Comparison of ENCODE assay signal across 8 cellular contexts in the genomic region with DNA sequence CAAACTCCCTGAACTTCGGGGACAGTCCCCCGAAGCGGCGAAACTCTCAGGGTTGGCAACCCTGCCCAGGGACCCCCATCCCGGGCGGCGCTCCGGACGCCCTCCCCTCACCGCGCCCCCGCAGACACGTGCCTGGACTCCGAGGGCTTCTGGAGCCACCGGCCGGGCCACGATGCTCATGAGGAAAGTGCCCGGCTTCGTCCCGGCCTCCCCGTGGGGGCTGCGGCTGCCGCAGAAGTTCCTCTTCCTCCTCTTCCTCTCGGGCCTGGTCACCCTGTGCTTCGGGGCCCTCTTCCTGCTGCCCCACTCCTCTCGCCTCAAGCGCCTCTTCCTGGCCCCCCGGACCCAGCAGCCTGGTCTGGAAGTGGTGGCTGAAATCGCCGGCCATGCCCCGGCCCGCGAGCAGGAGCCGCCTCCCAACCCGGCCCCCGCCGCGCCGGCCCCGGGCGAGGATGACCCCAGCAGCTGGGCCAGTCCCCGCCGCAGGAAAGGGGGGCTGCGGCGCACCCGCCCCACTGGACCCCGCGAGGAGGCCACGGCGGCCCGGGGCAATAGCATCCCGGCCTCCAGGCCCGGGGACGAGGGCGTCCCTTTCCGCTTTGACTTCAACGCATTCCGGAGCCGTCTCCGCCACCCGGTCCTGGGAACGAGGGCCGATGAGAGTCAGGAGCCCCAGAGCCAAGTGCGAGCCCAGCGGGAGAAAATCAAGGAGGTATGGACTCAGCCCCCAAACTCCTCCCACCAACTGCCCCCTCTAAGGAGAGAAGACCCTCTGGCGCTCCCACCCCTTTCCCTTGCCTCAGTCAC. TPM values are rescaled to one million over a fixed set of nuclear protein-coding genes. Genes with fewer than 3 reads are reported as not detected.
DNase-seq lines count a peak whose midpoint lies in the region; ATAC-seq lines count a peak whose summit lies in the region.

No MANE protein-coding gene starts in this region.

- H3K9me3 ChIP-seq in esophagus (ENCODE audit: control insufficient read depth in 2 of 2, insufficient read depth in 1 of 2, low read depth in 1 of 2, low read length in 1 of 2): no peaks in the 10 kb centered on the region
- H3K9me3 ChIP-seq in neuronal stem cell (replicated peaks in 1 of 2; ENCODE audit: control insufficient read depth in 2 of 2, insufficient read depth in 1 of 2, low read depth in 1 of 2, low read length in 2 of 2): no peaks in the 10 kb centered on the region

- H2BK15ac ChIP-seq in neuronal stem cell (ENCODE audit: low read length): peak overlapping the region; percentile 41

- no peak overlapping the region for H2BK12ac ChIP-seq in neuronal stem cell (ENCODE audit: low read length)

- 5 to 7% methylated on average over 63 to 66 of the region's 66 CpGs for WGBS in esophagus, 2 donors
- WGBS in neuronal stem cell (ENCODE audit: extremely low coverage in 2 of 2, insufficient read length in 2 of 2, insufficient replicate concordance in 1 of 2), 2 donors: no CpG with 5 or more reads among the region's 66 CpGs

- H3K27ac ChIP-seq in esophagus (ENCODE audit: low read depth in 2 of 2, low read length in 1 of 2): peak overlapping the region; percentile 24 to 61
- H3K27ac ChIP-seq in neuronal stem cell (replicated peaks; ENCODE audit: low read length): no peak overlapping the region

- H3K14ac ChIP-seq in neuronal stem cell (ENCODE audit: low read length): peak overlapping the region; percentile 33

- H3K27me3 ChIP-seq in esophagus (ENCODE audit: control insufficient read depth in 1 of 2, insufficient read depth in 2 of 2, low read length in 2 of 2) (no peaks in the 10 kb centered on the region), neuronal stem cell (ENCODE audit: control insufficient read depth in 3 of 3, insufficient read depth in 3 of 3, low read depth in 1 of 3, low read length in 3 of 3) (peaks cover 2 to 19% (median 18%) of the 10 kb centered on the region in 3 experiments)

- DNase-seq in GM03348 (ENCODE audit: low spot score) (peak; percentile 27), SKM-1 treated with dmso at 0.1 percent for 144 hours (lab: John Stamatoyannopoulos, UW; ENCODE audit: unreplicated experiment) (peak; percentile 12), neuronal stem cell (ENCODE audit: low spot score) (no peak), SW 1271 (lab: John Stamatoyannopoulos, UW) (no peak), NCI-H510A (lab: John Stamatoyannopoulos, UW) (no peak), cortex of kidney (lab: John Stamatoyannopoulos, UW) (no peak)

- no peaks in the 10 kb centered on the region for H3K79me1 ChIP-seq in neuronal stem cell (ENCODE audit: low read depth, low read length)

- no peak overlapping the region for H3K4ac ChIP-seq in neuronal stem cell (ENCODE audit: low read length)

- peak overlapping the region; percentile 54 for H3K9ac ChIP-seq in neuronal stem cell (ENCODE audit: low read depth, low read length, poor library complexity)

- peak overlapping the region; percentile 40 for H3K23ac ChIP-seq in neuronal stem cell (ENCODE audit: low read depth, low read length, poor library complexity)

- H2BK5ac ChIP-seq in neuronal stem cell (ENCODE audit: low read length): peak overlapping the region; percentile 13

- no peaks in the 10 kb centered on the region for H3K36me3 ChIP-seq in esophagus (ENCODE audit: control insufficient read depth in 2 of 2, insufficient read depth in 2 of 2, low read length in 1 of 2)
- no peaks in the 10 kb centered on the region for H3K36me3 ChIP-seq in neuronal stem cell (replicated peaks in 1 of 2; ENCODE audit: control insufficient read depth in 2 of 2, insufficient read depth in 2 of 2, low read length in 2 of 2)

- H3K4me3 ChIP-seq in esophagus (ENCODE audit: low read depth in 1 of 2, low read length in 2 of 2): peak overlapping the region; percentile 57 to 65
- peak overlapping the region; percentile 57 to 87 for H3K4me3 ChIP-seq in neuronal stem cell (ENCODE audit: low read length in 2 of 2)

- no peak for ATAC-seq in activated CD4-positive, CD25-positive, alpha-beta regulatory T cell treated with anti-CD3 and anti-CD28 coated beads, Interleukin-2, amount 50 U/mL, for 24 hours

- H4K91ac ChIP-seq in neuronal stem cell (ENCODE audit: low read depth, low read length, poor library complexity): no peak overlapping the region

- no peak overlapping the region for H2BK120ac ChIP-seq in neuronal stem cell (ENCODE audit: low read depth, low read length)

- no peak overlapping the region for H4K8ac ChIP-seq in neuronal stem cell (ENCODE audit: low read depth, low read length)

- peak overlapping the region; percentile 97 for H3K4me2 ChIP-seq in neuronal stem cell (ENCODE audit: insufficient read depth, low read length, poor library complexity, severe bottlenecking)

- peak overlapping the region; percentile 26 for H2AK5ac ChIP-seq in neuronal stem cell (ENCODE audit: low read depth, low read length)

- H2AFZ ChIP-seq in neuronal stem cell (ENCODE audit: low read length): peak overlapping the region; percentile 83

- H3K4me1 ChIP-seq in esophagus (ENCODE audit: control insufficient read depth in 2 of 2, insufficient read depth in 2 of 2, low read length in 1 of 2) (peaks cover 4 to 8% of the 10 kb centered on the region in 2 donors), neuronal stem cell (ENCODE audit: control insufficient read depth in 2 of 2, insufficient read depth in 1 of 2, low read depth in 1 of 2, low read length in 2 of 2) (peaks cover 15 to 27% of the 10 kb centered on the region in 2 donors)

- peak overlapping the region; percentile 94 for H3K18ac ChIP-seq in neuronal stem cell (ENCODE audit: low read length)

RNA-seq across cellular contexts. Expression of gene MAN1C1, which starts 1.2 kb away (rescaled TPM):
- 1 to 10 TPM; 2.4 to 3.7 TPM for polyA plus RNA-seq in esophagus
- 7.3 TPM for polyA plus RNA-seq in neuronal stem cell (2013, experiment 1 of 2)
- 7.1 TPM for polyA plus RNA-seq in neuronal stem cell (2013, experiment 2 of 2)

Comparison
In these comparisons a context has a peak if more than half of its experiments do, and no peak if none do; other contexts are left out.
1. DNase-seq: peak in GM03348 (single experiment) and SKM-1 treated with dmso at 0.1 percent for 144 hours (single experiment); none in neuronal stem cell (single experiment), SW 1271 (0 of 2), NCI-H510A (single experiment) and cortex of kidney (single experiment).